ENCODE assay signal across 13 cellular contexts in the genomic region with DNA sequence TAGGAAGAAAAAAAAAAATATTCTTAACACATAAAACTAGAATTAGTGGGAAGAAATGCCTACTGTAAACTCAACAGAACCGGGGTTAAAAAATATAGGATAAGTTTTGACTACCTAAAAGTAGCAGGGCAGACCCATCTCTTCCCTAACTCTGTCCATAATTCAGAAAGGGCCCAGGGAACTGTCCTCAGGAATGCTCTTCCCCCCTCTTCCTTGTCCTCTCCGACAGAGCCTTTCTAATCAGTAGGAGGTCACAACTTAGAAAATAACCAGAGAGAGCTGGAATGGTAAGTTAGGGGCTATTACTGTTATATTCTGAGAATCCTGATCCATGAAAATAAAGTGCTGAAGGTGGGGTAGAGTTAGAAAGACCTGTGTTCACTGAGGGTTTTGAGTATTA. TPM values are rescaled to one million over a fixed set of nuclear protein-coding genes. Genes with fewer than 3 reads are reported as not detected.
DNase-seq lines count a peak whose midpoint lies in the region; ATAC-seq and TF ChIP-seq lines count a peak whose summit lies in the region.
"Had no signal": no experiment of that assay in that cellular context is flagged by ENCODE, and none has a peak within 500 bp of the region (broad histone marks: within the 10 kb centered on the region; RNA-seq: fewer than 3 reads in every experiment).

No MANE protein-coding gene starts in this region.

- no peaks in the 10 kb centered on the region for H3K9me3 ChIP-seq in RWPE2 (ENCODE audit: severe bottlenecking)
- H3K9me3 ChIP-seq in hepatocyte (ENCODE audit: low read depth) = no peaks in the 10 kb centered on the region
- no peaks in the 10 kb centered on the region for H3K9me3 ChIP-seq in esophagus squamous epithelium
- H3K9me3 ChIP-seq: upper lobe of left lung had no signal

- TF ChIP-seq CTCF in RWPE2 (IDR thresholded peaks at IDR 0.05; ENCODE audit: poor library complexity, severe bottlenecking) (no peak), hepatocyte (IDR thresholded peaks at IDR 0.05; ENCODE audit: poor library complexity) (no peak), esophagus squamous epithelium (IDR thresholded peaks at IDR 0.05) (no peak)

- intact Hi-C loops in activated CD4-positive, alpha-beta memory T cell treated with anti-CD3 and anti-CD28 coated beads for 36 hours (cut with micrococcal nuclease) = loop anchor here (2.0 kb wide), 1 partner anchor 37 kb away; no protein-coding TSS in a partner anchor
- intact Hi-C loops in esophagus squamous epithelium (cut with DNase I) = no loop called here

- peak overlapping the region; percentile 30 for H3K27ac Mint-ChIP-seq in activated CD4-positive, alpha-beta memory T cell treated with anti-CD3 and anti-CD28 coated beads for 36 hours
- no peak overlapping the region for H3K27ac Mint-ChIP-seq in activated CD4-positive, alpha-beta memory T cell treated with anti-CD3 and anti-CD28 coated beads, Interleukin-2, amount 10 ng/mL, durations not matched to agents 7 days and 5 days
- H3K27ac Mint-ChIP-seq in stimulated activated effector memory CD8-positive, alpha-beta T cell treated with anti-CD3 and anti-CD28 coated beads, Interleukin-12 subunit alpha, Interleukin-12 subunit beta, amount 100 ng/mL, for 72 hours = peak overlapping the region; percentile 15
- H3K27ac Mint-ChIP-seq: activated CD4-positive, alpha-beta T cell treated with anti-CD3 and anti-CD28 coated beads, Interleukin-2, amount 10 ng/mL, durations not matched to agents 24 days and 14 days had no signal

- DNase-seq in activated CD4-positive, alpha-beta memory T cell treated with anti-CD3 and anti-CD28 coated beads for 36 hours = no peak
- DNase-seq in activated CD4-positive, alpha-beta memory T cell treated with anti-CD3 and anti-CD28 coated beads, Interleukin-2, amount 10 ng/mL, durations not matched to agents 7 days and 5 days = no peak
- DNase-seq in RWPE2 (ENCODE audit: low spot score) (no peak), hepatocyte (ENCODE audit: low spot score) (no peak), esophagus squamous epithelium (lab: John Stamatoyannopoulos, UW) (no peak), AG08396 (ENCODE audit: low spot score) (no peak)
- DNase-seq in stimulated activated effector memory CD8-positive, alpha-beta T cell treated with anti-CD3 and anti-CD28 coated beads, Interleukin-12 subunit alpha, Interleukin-12 subunit beta, amount 100 ng/mL, for 72 hours (ENCODE audit: low spot score in 2 of 2) = no peak
- DNase-seq in activated CD4-positive, CD25-positive, alpha-beta regulatory T cell treated with anti-CD3 and anti-CD28 coated beads, Interleukin-2, amount 50 U/mL, for 72 hours = no peak
- DNase-seq: 8988T; activated CD4-positive, alpha-beta T cell treated with anti-CD3 and anti-CD28 coated beads, Interleukin-2, amount 10 ng/mL, durations not matched to agents 24 days and 14 days; foreskin keratinocyte; NCI-H2171; upper lobe of left lung had no signal

- WGBS in hepatocyte (ENCODE audit: low lambda C conversion rate, missing lambda C conversion rate) = 41% methylated on average over 2 of the region's 2 CpGs
- 63 to 81% methylated on average over 2 of the region's 2 CpGs for WGBS in esophagus squamous epithelium, 2 donors

- no peaks in the 10 kb centered on the region for H3K27me3 Mint-ChIP-seq in activated CD4-positive, alpha-beta memory T cell treated with anti-CD3 and anti-CD28 coated beads for 36 hours
- H3K27me3 Mint-ChIP-seq in activated CD4-positive, alpha-beta memory T cell treated with anti-CD3 and anti-CD28 coated beads, Interleukin-2, amount 10 ng/mL, durations not matched to agents 7 days and 5 days = no peaks in the 10 kb centered on the region
- H3K27me3 Mint-ChIP-seq: activated CD4-positive, alpha-beta T cell treated with anti-CD3 and anti-CD28 coated beads, Interleukin-2, amount 10 ng/mL, durations not matched to agents 24 days and 14 days had no signal

- no peaks in the 10 kb centered on the region for H3K9me3 Mint-ChIP-seq in activated CD4-positive, alpha-beta memory T cell treated with anti-CD3 and anti-CD28 coated beads for 36 hours
- no peaks in the 10 kb centered on the region for H3K9me3 Mint-ChIP-seq in activated CD4-positive, alpha-beta memory T cell treated with anti-CD3 and anti-CD28 coated beads, Interleukin-2, amount 10 ng/mL, durations not matched to agents 7 days and 5 days
- no peaks in the 10 kb centered on the region for H3K9me3 Mint-ChIP-seq in stimulated activated effector memory CD8-positive, alpha-beta T cell treated with anti-CD3 and anti-CD28 coated beads, Interleukin-12 subunit alpha, Interleukin-12 subunit beta, amount 100 ng/mL, for 72 hours
- H3K9me3 Mint-ChIP-seq: activated CD4-positive, alpha-beta T cell treated with anti-CD3 and anti-CD28 coated beads, Interleukin-2, amount 10 ng/mL, durations not matched to agents 24 days and 14 days had no signal

- no peak overlapping the region for H3K4me3 Mint-ChIP-seq in activated CD4-positive, alpha-beta memory T cell treated with anti-CD3 and anti-CD28 coated beads for 36 hours
- no peak overlapping the region for H3K4me3 Mint-ChIP-seq in activated CD4-positive, alpha-beta memory T cell treated with anti-CD3 and anti-CD28 coated beads, Interleukin-2, amount 10 ng/mL, durations not matched to agents 7 days and 5 days
- no peak overlapping the region for H3K4me3 Mint-ChIP-seq in stimulated activated effector memory CD8-positive, alpha-beta T cell treated with anti-CD3 and anti-CD28 coated beads, Interleukin-12 subunit alpha, Interleukin-12 subunit beta, amount 100 ng/mL, for 72 hours
- H3K4me3 Mint-ChIP-seq: activated CD4-positive, alpha-beta T cell treated with anti-CD3 and anti-CD28 coated beads, Interleukin-2, amount 10 ng/mL, durations not matched to agents 24 days and 14 days had no signal

- CTCF ChIA-PET in activated CD4-positive, alpha-beta memory T cell treated with anti-CD3 and anti-CD28 coated beads for 36 hours (lab: Charles Lee) = interaction anchor here (1.1 kb wide), 1 partner anchor 9 kb away, joined by 4 read pairs; no protein-coding TSS in a partner anchor
- CTCF ChIA-PET in activated CD4-positive, alpha-beta memory T cell treated with anti-CD3 and anti-CD28 coated beads, Interleukin-2, amount 10 ng/mL, durations not matched to agents 7 days and 5 days (lab: Charles Lee) = no interaction called here

- H4K20me1 ChIP-seq in hepatocyte (ENCODE audit: insufficient read depth, poor library complexity, severe bottlenecking) = peaks cover 95% of the 10 kb centered on the region

- H3K4me2 ChIP-seq in hepatocyte = no peak overlapping the region

- ATAC-seq in RWPE2 (ENCODE audit: low read depth) = peak; percentile 31; the same call in 1 of the 3 replicates
- ATAC-seq in stimulated activated effector memory CD8-positive, alpha-beta T cell treated with anti-CD3 and anti-CD28 coated beads, Interleukin-12 subunit alpha, Interleukin-12 subunit beta, amount 100 ng/mL, for 72 hours = no peak
- ATAC-seq: foreskin keratinocyte had no signal

- H3K27me3 ChIP-seq in RWPE2 (ENCODE audit: insufficient read depth, poor library complexity, severe bottlenecking) (no peaks in the 10 kb centered on the region), hepatocyte (no peaks in the 10 kb centered on the region), esophagus squamous epithelium (no peaks in the 10 kb centered on the region)
- H3K27me3 ChIP-seq: foreskin keratinocyte, upper lobe of left lung had no signal

- no peak for TF ChIP-seq POLR2A in esophagus squamous epithelium (IDR thresholded peaks at IDR 0.05)

- peaks cover 98% of the 10 kb centered on the region for H3K79me2 ChIP-seq in hepatocyte

- H3K27ac ChIP-seq in RWPE2 (ENCODE audit: poor library complexity, severe bottlenecking) (no peak overlapping the region), hepatocyte (peak overlapping the region; percentile 18), esophagus squamous epithelium (no peak overlapping the region)
- H3K27ac ChIP-seq: foreskin keratinocyte had no signal

- H3K36me3 ChIP-seq in RWPE2 (ENCODE audit: low read depth) (peaks cover 32% of the 10 kb centered on the region), hepatocyte (replicated peaks; ENCODE audit: insufficient read depth, low read depth) (no peaks in the 10 kb centered on the region), esophagus squamous epithelium (no peaks in the 10 kb centered on the region)
- H3K36me3 ChIP-seq: upper lobe of left lung had no signal

- H2AFZ ChIP-seq in hepatocyte = no peak overlapping the region

- peaks cover 81% of the 10 kb centered on the region for H3K4me1 Mint-ChIP-seq in activated CD4-positive, alpha-beta memory T cell treated with anti-CD3 and anti-CD28 coated beads for 36 hours (ENCODE audit: low read depth)
- H3K4me1 Mint-ChIP-seq in activated CD4-positive, alpha-beta memory T cell treated with anti-CD3 and anti-CD28 coated beads, Interleukin-2, amount 10 ng/mL, durations not matched to agents 7 days and 5 days = peaks cover 53% of the 10 kb centered on the region
- H3K4me1 Mint-ChIP-seq in stimulated activated effector memory CD8-positive, alpha-beta T cell treated with anti-CD3 and anti-CD28 coated beads, Interleukin-12 subunit alpha, Interleukin-12 subunit beta, amount 100 ng/mL, for 72 hours = peaks cover 68% of the 10 kb centered on the region

- H3K4me3 ChIP-seq in RWPE2 (ENCODE audit: severe bottlenecking) (no peak overlapping the region), hepatocyte (no peak overlapping the region), esophagus squamous epithelium (no peak overlapping the region)
- H3K4me3 ChIP-seq: upper lobe of left lung had no signal

- POLR2A ChIA-PET in activated CD4-positive, alpha-beta memory T cell treated with anti-CD3 and anti-CD28 coated beads for 36 hours (lab: Charles Lee) = interaction anchor here (1.3 kb wide), 1 partner anchor 22 kb away, joined by 6 read pairs; the partner anchor contains the start of gene PIK3R1
- POLR2A ChIA-PET in activated CD4-positive, alpha-beta memory T cell treated with anti-CD3 and anti-CD28 coated beads, Interleukin-2, amount 10 ng/mL, durations not matched to agents 7 days and 5 days (lab: Charles Lee) = interaction anchor here (1.4 to 3.0 kb wide), 2 partner anchors 18 to 22 kb away, joined by 4 to 25 read pairs; partner anchors contain the start of gene PIK3R1

- H3K4me1 ChIP-seq in RWPE2 (ENCODE audit: insufficient read depth, poor library complexity, severe bottlenecking) (peaks cover 8% of the 10 kb centered on the region), hepatocyte (ENCODE audit: insufficient read depth) (peaks cover 50% of the 10 kb centered on the region), esophagus squamous epithelium (peaks cover 4 to 87% (median 21%) of the 10 kb centered on the region in 3 donors)
- H3K4me1 ChIP-seq: foreskin keratinocyte had no signal

- H3K9me2 ChIP-seq in hepatocyte (replicated peaks; ENCODE audit: insufficient read depth) = no peaks in the 10 kb centered on the region

- H3K36me3 Mint-ChIP-seq in activated CD4-positive, alpha-beta memory T cell treated with anti-CD3 and anti-CD28 coated beads for 36 hours = peaks cover 6% of the 10 kb centered on the region
- peaks cover 15% of the 10 kb centered on the region for H3K36me3 Mint-ChIP-seq in activated CD4-positive, alpha-beta memory T cell treated with anti-CD3 and anti-CD28 coated beads, Interleukin-2, amount 10 ng/mL, durations not matched to agents 7 days and 5 days (ENCODE audit: low read depth)
- peaks cover 27% of the 10 kb centered on the region for H3K36me3 Mint-ChIP-seq in stimulated activated effector memory CD8-positive, alpha-beta T cell treated with anti-CD3 and anti-CD28 coated beads, Interleukin-12 subunit alpha, Interleukin-12 subunit beta, amount 100 ng/mL, for 72 hours

RNA-seq across cellular contexts. Expression of gene PIK3R1, which starts 22.2 kb away (rescaled TPM):
- 10 to 100 TPM; 35.3 to 40.9 TPM for total RNA-seq in activated CD4-positive, alpha-beta memory T cell treated with anti-CD3 and anti-CD28 coated beads for 36 hours
- 10 to 100 TPM; 83.1 to 86.4 TPM for total RNA-seq in activated CD4-positive, alpha-beta memory T cell treated with anti-CD3 and anti-CD28 coated beads, Interleukin-2, amount 10 ng/mL, durations not matched to agents 7 days and 5 days
- total RNA-seq in hepatocyte = 86.3 and 109 TPM in 2 replicates
- 36.4 and 38.9 TPM in 2 replicates for polyA plus RNA-seq in hepatocyte
- 100 to 1,000 TPM in 1 of 4 donors, 10 to 100 TPM in 3; 15.9 to 114 (median 40.8) TPM for total RNA-seq in esophagus squamous epithelium
